8 cellular contexts compared by ENCODE assay signal in genomic region chr5:141922827-141923442, GRCh38. TPM values are rescaled to one million over a fixed set of nuclear protein-coding genes. Genes with fewer than 3 reads are reported as not detected.
A peak's percentile ranks its signal among the peaks of the same experiment; 100 is the strongest.
DNase-seq lines count a peak whose midpoint lies in the region; ATAC-seq and TF ChIP-seq lines count a peak whose summit lies in the region.
"Not testable (repeated sequence)": the region's sequence is repeated elsewhere in the genome, so short reads cannot be mapped to it uniquely, and the experiment has no call there.

No MANE protein-coding gene starts in this region.

- peaks cover 12% of the 10 kb centered on the region for H3K4me1 ChIP-seq in Karpas-422 (ENCODE audit: low read length)
- H3K4me1 ChIP-seq in muscle layer of colon (ENCODE audit: insufficient read depth, low read length), result peaks cover 14% of the 10 kb centered on the region
- H3K4me1 ChIP-seq in spleen, result peaks cover 22 to 52% (median 50%) of the 10 kb centered on the region in 6 donors

- WGBS in spleen, 5 donors, result 54 to 60% (median 57%) methylated on average over 28 of the region's 28 CpGs

- peak overlapping the region; percentile 23; the same call in 1 of the 2 replicates for H2AFZ ChIP-seq in Karpas-422 (ENCODE audit: low read length)

- peak overlapping the region; percentile 96 for H3K4me2 ChIP-seq in Karpas-422 (ENCODE audit: low read depth, low read length, poor library complexity, severe bottlenecking)

- TF ChIP-seq POLR2A in spleen (IDR thresholded peaks at IDR 0.05), result not testable (repeated sequence)

- not testable (repeated sequence) for H4K20me1 ChIP-seq in Karpas-422 (ENCODE audit: insufficient read depth, low read depth, low read length)

- H3K36me3 Mint-ChIP-seq in activated CD8-positive, alpha-beta T cell treated with anti-CD3 and anti-CD28 coated beads for 36 hours (ENCODE audit: low read depth), result peaks cover 25% of the 10 kb centered on the region
- peaks cover 13% of the 10 kb centered on the region for H3K36me3 Mint-ChIP-seq in chondrocyte (ENCODE audit: low read depth)

- H3K9me2 ChIP-seq in Karpas-422 (replicated peaks; ENCODE audit: insufficient read depth, low read length), result not testable (repeated sequence)

- POLR2A ChIA-PET in AG04449 (lab: Yijun Ruan, JAX), result interaction anchor here (0.7 to 1.7 kb wide), 4 partner anchors 19 to 1275 kb away, joined by 3 to 6 read pairs (median 4); partner anchors contain the start of genes IK and RNF14
- POLR2A ChIA-PET in activated CD8-positive, alpha-beta T cell treated with anti-CD3 and anti-CD28 coated beads for 36 hours (lab: Charles Lee), result interaction anchor here (0.6 to 2.4 kb wide), 13 partner anchors 8 to 926 kb away, joined by 3 to 11 read pairs (median 4); partner anchors contain the start of gene RNF14

- not testable (repeated sequence) for H3K27me3 ChIP-seq in Karpas-422 (ENCODE audit: low read length); muscle layer of colon (ENCODE audit: control insufficient read depth in 1 of 2, insufficient read depth in 2 of 2, low read length in 2 of 2); spleen (replicated peaks in 1 of 7)

- intact Hi-C loops in activated CD8-positive, alpha-beta T cell treated with anti-CD3 and anti-CD28 coated beads for 36 hours (cut with micrococcal nuclease); spleen (cut with DNase I; ENCODE audit: low total_unique reads): not testable (repeated sequence)
- intact Hi-C loops in left cardiac atrium (cut with DNase I), result loop anchor here in 1 of 2 donors (1.0 kb wide), 1 partner anchor 36 kb away; no protein-coding TSS in a partner anchor

- H3K36me3 ChIP-seq in Karpas-422 (ENCODE audit: insufficient read depth, low read length), result peaks cover 20% of the 10 kb centered on the region; the same call in 1 of the 2 replicates
- H3K36me3 ChIP-seq in muscle layer of colon (ENCODE audit: insufficient read depth, low read length), result peaks cover 25% of the 10 kb centered on the region
- H3K36me3 ChIP-seq in spleen, result peaks cover 8 to 35% (median 29%) of the 10 kb centered on the region in 6 donors

- not testable (repeated sequence) for TF ChIP-seq CTCF in AG04449 (IDR thresholded peaks at IDR 0.05; ENCODE audit: insufficient read depth, low read length, missing control alignments); activated CD8-positive, alpha-beta T cell treated with anti-CD3 and anti-CD28 coated beads for 36 hours (IDR thresholded peaks at IDR 0.05); chondrocyte (IDR thresholded peaks at IDR 0.05); spleen (IDR thresholded peaks at IDR 0.05 in 8 of 11, conservative IDR thresholded peaks at IDR 0.05 in 3 of 11)

- H3K27me3 Mint-ChIP-seq in activated CD8-positive, alpha-beta T cell treated with anti-CD3 and anti-CD28 coated beads for 36 hours; chondrocyte (ENCODE audit: low read depth): not testable (repeated sequence)

- not testable (repeated sequence) for H3K9me3 Mint-ChIP-seq in activated CD8-positive, alpha-beta T cell treated with anti-CD3 and anti-CD28 coated beads for 36 hours; chondrocyte (ENCODE audit: low read depth)

- H3K9me3 ChIP-seq in Karpas-422 (ENCODE audit: low read length); muscle layer of colon (ENCODE audit: low read length); spleen: not testable (repeated sequence)

- peaks cover 22% of the 10 kb centered on the region for H3K79me2 ChIP-seq in Karpas-422 (ENCODE audit: low read length)

- peak overlapping the region; percentile 82 for H3K4me3 Mint-ChIP-seq in activated CD8-positive, alpha-beta T cell treated with anti-CD3 and anti-CD28 coated beads for 36 hours
- peak overlapping the region; percentile 75 for H3K4me3 Mint-ChIP-seq in chondrocyte (ENCODE audit: unreplicated experiment)

- H3K9ac ChIP-seq in Karpas-422 (ENCODE audit: low read length) (peak overlapping the region; percentile 99), muscle layer of colon (ENCODE audit: low read length) (peak overlapping the region; percentile 98)

- H3K27ac ChIP-seq in Karpas-422 (ENCODE audit: low read length) (peak overlapping the region; percentile 88), muscle layer of colon (ENCODE audit: low read depth, low read length) (peak overlapping the region; percentile 98), spleen (peak overlapping the region; percentile 95 to 98 (median 97))

- H3K4me1 Mint-ChIP-seq in activated CD8-positive, alpha-beta T cell treated with anti-CD3 and anti-CD28 coated beads for 36 hours (ENCODE audit: low read depth), result peaks cover 22% of the 10 kb centered on the region
- peaks cover 21% of the 10 kb centered on the region for H3K4me1 Mint-ChIP-seq in chondrocyte (ENCODE audit: low read depth)

- H3K27ac Mint-ChIP-seq in activated CD8-positive, alpha-beta T cell treated with anti-CD3 and anti-CD28 coated beads for 36 hours, result peak overlapping the region; percentile 91
- peak overlapping the region; percentile 97 for H3K27ac Mint-ChIP-seq in chondrocyte (ENCODE audit: unreplicated experiment)

- DNase-seq in AG04449 (ENCODE audit: low read depth, low spot score); Karpas-422; chondrocyte (ENCODE audit: low spot score); left cardiac atrium; spleen: not testable (repeated sequence)
- peak; percentile 46 for DNase-seq in activated CD8-positive, alpha-beta T cell treated with anti-CD3 and anti-CD28 coated beads for 36 hours

- H3K4me3 ChIP-seq in AG04449 (ENCODE audit: low read depth, low read length), result peak overlapping the region; percentile 85
- H3K4me3 ChIP-seq in Karpas-422 (ENCODE audit: low read length), result peak overlapping the region; percentile 97
- peak overlapping the region; percentile 97 for H3K4me3 ChIP-seq in muscle layer of colon (ENCODE audit: low read depth in 1 of 2, low read length in 2 of 2)
- peak overlapping the region; percentile 47 to 79 (median 54) for H3K4me3 ChIP-seq in spleen

- peak; percentile 7 for ATAC-seq in GM19372 (IDR thresholded peaks at IDR 0.05; ENCODE audit: low read depth, unreplicated experiment)
- ATAC-seq in activated CD8-positive, alpha-beta T cell treated with anti-CD3 and anti-CD28 coated beads for 36 hours, result peak; percentile 1
- ATAC-seq in left cardiac atrium, result peak; percentile 3 to 21

- CTCF ChIA-PET in AG04449 (lab: Yijun Ruan, JAX), result interaction anchor here (0.6 to 4.4 kb wide), 13 partner anchors 18 to 1270 kb away, joined by 3 to 20 read pairs (median 3); partner anchors contain the start of genes ARAP3, PCDH1 and RNF14
- CTCF ChIA-PET in activated CD8-positive, alpha-beta T cell treated with anti-CD3 and anti-CD28 coated beads for 36 hours (lab: Charles Lee), result interaction anchor here (1.1 to 4.6 kb wide), 10 partner anchors 11 to 231 kb away, joined by 3 to 42 read pairs (median 8); partner anchors contain the start of genes PCDH1, PCDH12 and RNF14

RNA-seq across cellular contexts. Expression of gene DELE1, which starts 0.7 kb away (rescaled TPM):
- total RNA-seq in Karpas-422 (2014; rRNA removed; shearing (Covaris generic); ENCODE audit: low replicate concordance), result 100 and 124 TPM in 2 replicates
- 10 to 100 TPM; 50.1 to 57.4 TPM for total RNA-seq in activated CD8-positive, alpha-beta T cell treated with anti-CD3 and anti-CD28 coated beads for 36 hours
- total RNA-seq in chondrocyte (43.8 to 52.4 TPM (median 45.0 TPM) in 3 replicates), left cardiac atrium (10 to 100 TPM; 79.9 to 85.5 TPM), spleen (100 to 1,000 TPM; 101 to 194 (median 149) TPM)
- polyA plus RNA-seq in spleen, result 10 to 100 TPM; 36.1 to 83.3 (median 69.7) TPM

RNA-seq across cellular contexts. Expression of gene PCDH12, which starts 35.1 kb away (rescaled TPM):
- not detected in 2 replicates for total RNA-seq in Karpas-422 (2014; rRNA removed; shearing (Covaris generic); ENCODE audit: low replicate concordance)
- total RNA-seq in activated CD8-positive, alpha-beta T cell treated with anti-CD3 and anti-CD28 coated beads for 36 hours, result under 1 TPM; 0.31 to 0.61 TPM
- total RNA-seq in chondrocyte (0.02 TPM in 1 of 3 replicates, not detected in the others), left cardiac atrium (1 to 10 TPM; 5.4 to 10.0 TPM), spleen (10 to 100 TPM; 21.3 to 72.0 (median 39.5) TPM)
- polyA plus RNA-seq in spleen, result 1 to 10 TPM; 2.1 to 5.2 (median 3.4) TPM

RNA-seq across cellular contexts. Expression of gene PCDH1, which starts 44.7 kb away (rescaled TPM):
- total RNA-seq in Karpas-422 (2014; rRNA removed; shearing (Covaris generic); ENCODE audit: low replicate concordance), result not detected in 2 replicates
- total RNA-seq in activated CD8-positive, alpha-beta T cell treated with anti-CD3 and anti-CD28 coated beads for 36 hours, result under 1 TPM in 1 of 2 experiments, not detected in 1; 0.87 TPM
- total RNA-seq in chondrocyte (10.9 to 85.4 TPM (median 82.9 TPM) in 3 replicates), left cardiac atrium (10 to 100 TPM; 20.7 to 36.0 TPM), spleen (10 to 100 TPM in 2 of 7 donors, 1 to 10 TPM in 5; 2.6 to 11.4 (median 7.4) TPM)
- 1 to 10 TPM in 2 of 3 donors, under 1 TPM in 1; 0.30 to 2.2 (median 1.4) TPM for polyA plus RNA-seq in spleen

RNA-seq across cellular contexts. Expression of gene RNF14, which starts 46.0 kb away (rescaled TPM):
- 38.0 and 41.9 TPM in 2 replicates for total RNA-seq in Karpas-422 (2014; rRNA removed; shearing (Covaris generic); ENCODE audit: low replicate concordance)
- total RNA-seq in activated CD8-positive, alpha-beta T cell treated with anti-CD3 and anti-CD28 coated beads for 36 hours, result 10 to 100 TPM; 34.1 to 35.0 TPM
- 80.4 to 83.6 TPM (median 83.5 TPM) in 3 replicates for total RNA-seq in chondrocyte
- 10 to 100 TPM; 71.8 to 87.4 TPM for total RNA-seq in left cardiac atrium
- 10 to 100 TPM; 42.5 to 60.2 (median 45.8) TPM for total RNA-seq in spleen
- 10 to 100 TPM; 13.6 to 24.3 (median 21.8) TPM for polyA plus RNA-seq in spleen
